34 cellular contexts compared by ENCODE assay signal in the genomic region with DNA sequence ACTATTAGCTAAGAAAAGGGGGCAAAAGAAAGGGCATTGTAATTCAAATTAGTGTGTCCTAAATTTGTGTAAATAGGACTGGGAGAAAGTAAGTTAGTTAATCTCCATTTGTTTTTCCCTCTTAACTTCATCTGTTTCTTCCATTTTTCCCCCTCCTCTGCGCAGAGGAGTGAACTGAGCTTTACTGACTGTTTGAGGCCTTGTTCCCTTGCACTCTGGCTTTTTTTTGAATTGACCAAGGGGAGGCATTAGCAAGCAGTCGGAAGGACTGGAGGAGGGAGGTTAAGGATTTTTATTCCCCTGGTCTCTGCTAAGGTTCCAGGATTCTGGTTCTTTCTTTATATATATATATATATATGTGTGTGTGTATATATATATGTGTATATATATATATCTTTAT.
"Had no signal": no experiment of that assay in that cellular context is flagged by ENCODE, and none has a peak within 500 bp of the region (broad histone marks: within the 10 kb centered on the region; RNA-seq: fewer than 3 reads in every experiment).

No MANE protein-coding gene starts in this region.

- ATAC-seq: activated T-cell treated with anti-CD3 and anti-CD28 coated beads, Interleukin-2, amount 50 U/mL, for 72 hours; activated T-helper 17 cell treated with anti-CD3 and anti-CD28 coated beads, Interleukin-2, amount 50 U/mL, for 72 hours; effector memory CD8-positive, alpha-beta T cell; gastroesophageal sphincter; heart right ventricle had no signal

- H3K27ac ChIP-seq: brain microvascular endothelial cell, coronary artery, epithelial cell of prostate, esophagus squamous epithelium, gastroesophageal sphincter, heart right ventricle, hepatocyte had no signal

- H3K79me2 ChIP-seq: hepatocyte had no signal

- H3K4me2 ChIP-seq: hepatocyte had no signal

- H3K27ac Mint-ChIP-seq: activated CD4-positive, alpha-beta memory T cell treated with anti-CD3 and anti-CD28 coated beads, Interleukin-2, amount 10 ng/mL, durations not matched to agents 7 days and 5 days; activated CD4-positive, alpha-beta T cell treated with anti-CD3 and anti-CD28 coated beads, Interleukin-2, amount 10 ng/mL, durations not matched to agents 7 days and 5 days; activated naive CD8-positive, alpha-beta T cell; activated T-cell treated with anti-CD3 and anti-CD28 coated beads, Interleukin-2, amount 50 U/mL, for 24 hours; activated T-cell treated with anti-CD3 and anti-CD28 coated beads, Interleukin-2, amount 50 U/mL, for 72 hours; activated T-helper 17 cell treated with anti-CD3 and anti-CD28 coated beads, Interleukin-2, amount 50 U/mL, for 72 hours; effector memory CD8-positive, alpha-beta T cell had no signal

- H3K4me1 Mint-ChIP-seq: activated CD4-positive, alpha-beta memory T cell treated with anti-CD3 and anti-CD28 coated beads, Interleukin-2, amount 10 ng/mL, durations not matched to agents 7 days and 5 days; activated T-helper 17 cell treated with anti-CD3 and anti-CD28 coated beads, Interleukin-2, amount 50 U/mL, for 72 hours; central memory CD8-positive, alpha-beta T cell had no signal

- DNase-seq: activated CD4-positive, alpha-beta memory T cell treated with anti-CD3 and anti-CD28 coated beads, Interleukin-2, amount 10 ng/mL, durations not matched to agents 7 days and 5 days; activated CD4-positive, alpha-beta T cell treated with anti-CD3 and anti-CD28 coated beads for 1 hour; activated CD4-positive, alpha-beta T cell treated with anti-CD3 and anti-CD28 coated beads for 4 hours; activated CD4-positive, alpha-beta T cell treated with anti-CD3 and anti-CD28 coated beads, Interleukin-2, amount 10 ng/mL, durations not matched to agents 7 days and 5 days; activated CD4-positive, alpha-beta T cell treated with anti-CD3 and anti-CD28 coated beads, Interleukin-2, amount 50 U/mL, for 4 hours; activated CD8-positive, alpha-beta memory T cell treated with anti-CD3 and anti-CD28 coated beads, Interleukin-2, amount 50 U/mL, for 48 hours; activated effector memory CD4-positive, alpha-beta T cell treated with Interleukin-2 at 50 U/mL for 16 hours; activated gamma-delta T cell treated with Interleukin-2 at 50 U/mL for 16 hours; activated naive CD4-positive, alpha-beta T cell treated with anti-CD3 and anti-CD28 coated beads, Interleukin-2, amount 50 U/mL, for 16 hours; activated naive CD4-positive, alpha-beta T cell treated with Interleukin-2 at 50 U/mL for 16 hours; activated T-cell treated with anti-CD3 and anti-CD28 coated beads for 4 hours; activated T-cell treated with anti-CD3 and anti-CD28 coated beads, Interleukin-2, amount 50 U/mL, for 24 hours; activated T-cell treated with anti-CD3 and anti-CD28 coated beads, Interleukin-2, amount 50 U/mL, for 72 hours; amniotic stem cell; anterior cingulate cortex; brain microvascular endothelial cell; dermis blood vessel endothelial cell; effector CD4-positive, alpha-beta T cell; effector memory CD8-positive, alpha-beta T cell; esophagus squamous epithelium; foreskin melanocyte; heart right ventricle; T-helper 2 cell had no signal

- H3K27me3 Mint-ChIP-seq: activated CD4-positive, alpha-beta memory T cell treated with anti-CD3 and anti-CD28 coated beads, Interleukin-2, amount 10 ng/mL, durations not matched to agents 7 days and 5 days; activated CD4-positive, alpha-beta T cell treated with anti-CD3 and anti-CD28 coated beads, Interleukin-2, amount 10 ng/mL, durations not matched to agents 7 days and 5 days; activated naive CD8-positive, alpha-beta T cell; activated T-cell treated with anti-CD3 and anti-CD28 coated beads, Interleukin-2, amount 50 U/mL, for 24 hours; activated T-helper 17 cell treated with anti-CD3 and anti-CD28 coated beads, Interleukin-2, amount 50 U/mL, for 72 hours; central memory CD8-positive, alpha-beta T cell; effector memory CD8-positive, alpha-beta T cell had no signal

- H3K36me3 ChIP-seq: brain microvascular endothelial cell, esophagus squamous epithelium, gastroesophageal sphincter, heart right ventricle had no signal

- FAIRE-seq: astrocyte, bronchial epithelial cell, endometrium, endothelial cell of umbilical vein had no signal

- H3K4me1 ChIP-seq: esophagus squamous epithelium, gastroesophageal sphincter, heart right ventricle had no signal

- H3K4me3 Mint-ChIP-seq: activated CD4-positive, alpha-beta memory T cell treated with anti-CD3 and anti-CD28 coated beads, Interleukin-2, amount 10 ng/mL, durations not matched to agents 7 days and 5 days; activated CD4-positive, alpha-beta T cell treated with anti-CD3 and anti-CD28 coated beads, Interleukin-2, amount 10 ng/mL, durations not matched to agents 7 days and 5 days; activated naive CD8-positive, alpha-beta T cell; activated T-cell treated with anti-CD3 and anti-CD28 coated beads, Interleukin-2, amount 50 U/mL, for 24 hours; activated T-cell treated with anti-CD3 and anti-CD28 coated beads, Interleukin-2, amount 50 U/mL, for 72 hours; activated T-helper 17 cell treated with anti-CD3 and anti-CD28 coated beads, Interleukin-2, amount 50 U/mL, for 72 hours; central memory CD8-positive, alpha-beta T cell; effector memory CD8-positive, alpha-beta T cell had no signal

- H3K9me3 Mint-ChIP-seq: activated CD4-positive, alpha-beta memory T cell treated with anti-CD3 and anti-CD28 coated beads, Interleukin-2, amount 10 ng/mL, durations not matched to agents 7 days and 5 days; activated CD4-positive, alpha-beta T cell treated with anti-CD3 and anti-CD28 coated beads, Interleukin-2, amount 10 ng/mL, durations not matched to agents 7 days and 5 days; activated T-cell treated with anti-CD3 and anti-CD28 coated beads, Interleukin-2, amount 50 U/mL, for 24 hours; activated T-cell treated with anti-CD3 and anti-CD28 coated beads, Interleukin-2, amount 50 U/mL, for 72 hours; activated T-helper 17 cell treated with anti-CD3 and anti-CD28 coated beads, Interleukin-2, amount 50 U/mL, for 72 hours; central memory CD8-positive, alpha-beta T cell; effector memory CD8-positive, alpha-beta T cell had no signal

- H2AFZ ChIP-seq: hepatocyte had no signal

- H3K27me3 ChIP-seq: brain microvascular endothelial cell, esophagus squamous epithelium, gastroesophageal sphincter, heart right ventricle, hepatocyte had no signal

- H3K4me3 ChIP-seq: coronary artery, esophagus squamous epithelium, gastroesophageal sphincter, heart right ventricle, hepatocyte had no signal

- H3K9me3 ChIP-seq: esophagus squamous epithelium, gastroesophageal sphincter, heart right ventricle had no signal
